Comparison of ENCODE assay signal across 6 cellular contexts in the genomic region with DNA sequence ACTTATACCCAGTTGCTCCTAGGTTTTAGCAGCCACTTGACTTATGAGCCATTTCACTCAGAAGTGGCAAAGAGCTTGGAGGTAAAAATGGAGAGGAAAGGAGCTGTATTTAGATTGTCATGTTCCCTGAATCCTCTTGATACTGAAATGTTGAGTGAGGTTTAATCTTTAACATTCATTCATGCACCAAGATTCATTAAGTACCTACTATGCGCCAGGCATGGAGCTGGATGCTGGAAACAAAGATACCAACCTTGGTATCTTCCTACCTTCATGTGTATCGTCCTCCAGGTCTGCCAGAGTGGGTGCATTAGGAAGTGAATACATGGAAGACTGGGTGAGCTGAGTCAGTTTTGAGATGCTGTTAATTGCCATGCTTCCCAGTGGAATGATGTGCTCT.
"Had no signal": no experiment of that assay in that cellular context is flagged by ENCODE, and none has a peak within 500 bp of the region (broad histone marks: within the 10 kb centered on the region; RNA-seq: fewer than 3 reads in every experiment).

No MANE protein-coding gene starts in this region.

- H3K4me3 ChIP-seq: GM23248 had no signal

- DNase-seq: GM23248, GOT3, H9, HCEC 1CT, KG1 had no signal

- FAIRE-seq: HTR-8/SVneo had no signal

- H3K27ac ChIP-seq: GM23248 had no signal

- H2AFZ ChIP-seq: GM23248 had no signal

- H3K9ac ChIP-seq: GM23248 had no signal
